16 cellular contexts compared by ENCODE assay signal in genomic region chr4:156660470-156660869, GRCh38.
DNase-seq lines count a peak whose midpoint lies in the region; ATAC-seq and TF ChIP-seq lines count a peak whose summit lies in the region.
"Had no signal": no experiment of that assay in that cellular context is flagged by ENCODE, and none has a peak within 500 bp of the region (broad histone marks: within the 10 kb centered on the region; RNA-seq: fewer than 3 reads in every experiment).

No MANE protein-coding gene starts in this region.

- no peaks in the 10 kb centered on the region for H3K27me3 Mint-ChIP-seq in GM23338 (ENCODE audit: insufficient read depth, low read depth, poor library complexity)
- H3K27me3 Mint-ChIP-seq: IgD-negative memory B cell had no signal

- H3K9me3 Mint-ChIP-seq in GM23338: no peaks in the 10 kb centered on the region
- H3K9me3 Mint-ChIP-seq: CD14-positive monocyte had no signal

- no peak overlapping the region for H3K27ac Mint-ChIP-seq in GM23338
- H3K27ac Mint-ChIP-seq: CD14-positive monocyte; CD8-positive, alpha-beta T cell; IgD-negative memory B cell had no signal

- H3K79me2 ChIP-seq in GM23338 (replicated peaks; ENCODE audit: insufficient read depth) (no peaks in the 10 kb centered on the region), parathyroid adenoma (no peaks in the 10 kb centered on the region)

- no peak overlapping the region for H3K4me3 Mint-ChIP-seq in GM23338
- H3K4me3 Mint-ChIP-seq: CD14-positive monocyte; CD8-positive, alpha-beta T cell; IgD-negative memory B cell had no signal

- no peaks in the 10 kb centered on the region for H3F3A ChIP-seq in GM23338 (replicated peaks; ENCODE audit: low read depth)

- no peak overlapping the region for H3K4me2 ChIP-seq in GM23338
- no peak overlapping the region for H3K4me2 ChIP-seq in parathyroid adenoma (ENCODE audit: low read length)

- no peaks in the 10 kb centered on the region for H3K27me3 ChIP-seq in GM23338 (ENCODE audit: insufficient read depth)
- no peaks in the 10 kb centered on the region for H3K27me3 ChIP-seq in parathyroid adenoma (ENCODE audit: control insufficient read depth, insufficient read depth, low read length)

- H3K4me1 Mint-ChIP-seq in GM23338: peaks cover 4% of the 10 kb centered on the region; the same call in 2 of the 3 replicates
- H3K4me1 Mint-ChIP-seq: CD14-positive monocyte, IgD-negative memory B cell had no signal

- H3K36me3 Mint-ChIP-seq in GM23338 (ENCODE audit: low read depth): no peaks in the 10 kb centered on the region
- H3K36me3 Mint-ChIP-seq: CD14-positive monocyte; CD8-positive, alpha-beta T cell; IgD-negative memory B cell had no signal

- no peaks in the 10 kb centered on the region for H3K9me3 ChIP-seq in parathyroid adenoma (ENCODE audit: control insufficient read depth, low read length)

- H3K36me3 ChIP-seq in GM23338 (ENCODE audit: insufficient read depth) (no peaks in the 10 kb centered on the region), parathyroid adenoma (ENCODE audit: control insufficient read depth, insufficient read depth, low read length) (no peaks in the 10 kb centered on the region)

- H4K20me1 ChIP-seq in GM23338 (replicated peaks; ENCODE audit: insufficient read depth): no peaks in the 10 kb centered on the region

- no peaks in the 10 kb centered on the region for H3K9me2 ChIP-seq in GM23338 (ENCODE audit: insufficient read depth)

- DNase-seq in AG20443 (ENCODE audit: low spot score) (peak; percentile 23), GM23338 (ENCODE audit: low spot score) (no peak), fibroblast of gingiva (ENCODE audit: low read depth) (peak; percentile 5), caudate nucleus (lab: John Stamatoyannopoulos, UW) (no peak), cerebellar cortex (ENCODE audit: low spot score) (no peak)
- DNase-seq: ACHN; CD8-positive, alpha-beta T cell; COR-L47; DND-41; GDM1 had no signal

- H3K4me1 ChIP-seq in GM23338 (ENCODE audit: insufficient read depth) (no peaks in the 10 kb centered on the region; the same call in 1 of the 2 replicates), parathyroid adenoma (peaks cover 3% of the 10 kb centered on the region)

- TF ChIP-seq CTCF in GM23338 (conservative IDR thresholded peaks at IDR 0.05; ENCODE audit: low read depth in 2 of 2) (no peak), parathyroid adenoma (IDR thresholded peaks at IDR 0.05) (no peak)

- H3K4me3 ChIP-seq in GM23338: no peak overlapping the region
- H3K4me3 ChIP-seq in parathyroid adenoma (ENCODE audit: low read depth, low read length): no peak overlapping the region

- H2AFZ ChIP-seq in GM23338 (peak overlapping the region; percentile 20; the same call in 1 of the 2 replicates), parathyroid adenoma (peak overlapping the region; percentile 46)

- H3K27ac ChIP-seq in GM23338 (ENCODE audit: low read depth) (no peak overlapping the region), parathyroid adenoma (no peak overlapping the region), caudate nucleus (ENCODE audit: low read depth, low read length) (no peak overlapping the region)

- ATAC-seq in GM23338 (no peak), HG02870 (IDR thresholded peaks at IDR 0.05; ENCODE audit: unreplicated experiment) (no peak), HG02588 (IDR thresholded peaks at IDR 0.05; ENCODE audit: unreplicated experiment) (no peak)
- ATAC-seq: CD8-positive, alpha-beta T cell; HCT116 had no signal

- H3K9ac ChIP-seq in parathyroid adenoma: no peak overlapping the region

TF ChIP-seq in GM23338, 12 proteins besides CTCF, POLR2A, EP300 and RAD21:
- TF ChIP-seq NANOG (IDR thresholded peaks at IDR 0.05; ENCODE audit: borderline replicate concordance) (no peak), STAT1 (IDR thresholded peaks at IDR 0.05; ENCODE audit: unreplicated experiment) (no peak), EZH2 (IDR thresholded peaks at IDR 0.05; ENCODE audit: low read depth, unreplicated experiment) (no peak), ZNF114 (CRISPR knock-in tag; IDR thresholded peaks at IDR 0.05) (no peak), POLR2AphosphoS5 (IDR thresholded peaks at IDR 0.05; ENCODE audit: low read depth) (no peak), CREB1 (CRISPR knock-in tag; IDR thresholded peaks at IDR 0.05; ENCODE audit: low read depth) (no peak), ETS1 (IDR thresholded peaks at IDR 0.05) (no peak)

Comparison
In these comparisons a context has a peak if more than half of its experiments do, and no peak if none do; other contexts are left out.
1. DNase-seq: peak in AG20443 (single experiment) and fibroblast of gingiva (single experiment); none in GM23338 (single experiment), caudate nucleus (0 of 61) and cerebellar cortex (single experiment).